1 cellular context compared by ENCODE assay signal in genomic region chr1:153614189-153614900, GRCh38.
TF ChIP-seq lines count a peak whose summit lies in the region.

No MANE protein-coding gene starts in this region.

TF ChIP-seq in H1, 55 proteins besides CTCF, POLR2A, EP300 and RAD21:
- TF ChIP-seq EGR1 (IDR thresholded peaks at IDR 0.05; ENCODE audit: borderline replicate concordance, low read depth, low read length) (no peak), JUN (IDR thresholded peaks at IDR 0.05; ENCODE audit: low read depth, low read length) (no peak), RXRA (IDR thresholded peaks at IDR 0.05; ENCODE audit: insufficient read depth, low read depth, low read length) (no peak), HDAC2 (IDR thresholded peaks at IDR 0.05; ENCODE audit: borderline replicate concordance in 1 of 2, low read depth in 2 of 2, low read length in 2 of 2) (no peak), SIRT6 (IDR thresholded peaks at IDR 0.05; ENCODE audit: low read length) (no peak), JUND (IDR thresholded peaks at IDR 0.05; ENCODE audit: low read length) (no peak), TBP (IDR thresholded peaks at IDR 0.05; ENCODE audit: low read depth, low read length) (no peak), SP2 (IDR thresholded peaks at IDR 0.05; ENCODE audit: low read length) (no peak), KDM4A (IDR thresholded peaks at IDR 0.05; ENCODE audit: low read depth, low read length, severe bottlenecking) (no peak), RBBP5 (IDR thresholded peaks at IDR 0.05; ENCODE audit: borderline replicate concordance, low read depth, low read length) (no peak), TAF7 (optimal IDR thresholded peaks at IDR 0.05; ENCODE audit: borderline replicate concordance, low read depth, low read length) (no peak), MAX (IDR thresholded peaks at IDR 0.05) (no peak), ATF3 (IDR thresholded peaks at IDR 0.05; ENCODE audit: insufficient read depth, low read depth, low read length) (no peak), CEBPB (IDR thresholded peaks at IDR 0.05; ENCODE audit: low read depth, low read length) (no peak), CREB1 (IDR thresholded peaks at IDR 0.05) (no peak), CBX8 (IDR thresholded peaks at IDR 0.05; ENCODE audit: borderline replicate concordance, low read depth, low read length) (no peak), ASH2L (IDR thresholded peaks at IDR 0.05; ENCODE audit: low read length) (no peak), ATF2 (IDR thresholded peaks at IDR 0.05; ENCODE audit: low read length) (no peak), CTBP2 (IDR thresholded peaks at IDR 0.05; ENCODE audit: borderline replicate concordance, insufficient read depth, insufficient read length, low read length) (no peak)
